Comparison of ENCODE assay signal across 9 cellular contexts in the genomic region with DNA sequence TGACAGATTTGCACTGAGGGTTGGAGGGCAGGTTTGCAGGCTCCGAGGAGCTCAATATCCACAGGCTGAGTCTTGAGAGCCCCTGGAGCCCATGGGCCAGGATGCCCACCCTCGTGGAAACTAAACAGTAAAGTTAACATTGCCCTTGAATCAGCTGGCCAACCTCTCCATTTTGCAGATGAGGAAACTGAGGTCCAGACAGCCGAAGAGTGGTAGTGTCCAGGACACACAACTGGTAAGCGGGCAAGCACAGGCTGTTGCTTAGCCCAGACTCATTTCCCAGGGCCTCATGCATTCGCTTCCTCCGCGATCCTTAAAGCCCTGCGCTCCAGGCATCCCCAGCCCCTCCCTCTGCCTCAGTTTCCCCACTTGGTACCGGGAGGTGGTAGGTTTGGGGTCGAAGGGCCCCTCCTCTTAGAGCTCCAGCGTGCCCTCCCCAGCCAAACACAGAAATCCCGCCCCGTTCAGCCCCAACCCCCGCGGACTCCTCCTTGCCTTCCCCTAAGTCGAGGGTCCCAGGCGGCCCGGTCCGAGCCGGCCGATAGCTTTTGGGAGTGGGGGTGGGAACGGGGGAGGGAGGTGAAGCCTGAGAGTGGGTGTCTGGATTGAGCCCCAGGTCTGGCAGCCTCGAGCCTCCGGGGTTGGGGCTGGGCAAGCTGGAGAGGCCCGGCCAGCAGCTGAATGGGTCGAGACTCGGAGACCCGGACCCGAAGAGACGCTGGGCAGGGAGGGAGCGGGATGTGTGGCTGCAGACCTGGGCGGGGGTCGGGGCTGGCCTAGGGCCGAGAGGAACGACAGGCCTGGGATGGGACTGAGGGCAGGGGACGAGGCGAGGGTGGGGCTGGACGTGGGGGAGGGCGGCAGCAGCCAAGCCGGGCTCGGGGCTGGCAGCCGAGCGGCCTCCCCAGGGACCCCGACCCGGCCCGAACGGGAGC. TPM values are rescaled to one million over a fixed set of nuclear protein-coding genes. Genes with fewer than 3 reads are reported as not detected.
DNase-seq lines count a peak whose midpoint lies in the region; ATAC-seq, FAIRE-seq and TF ChIP-seq lines count a peak whose summit lies in the region.
"Had no signal": no experiment of that assay in that cellular context is flagged by ENCODE, and none has a peak within 500 bp of the region (broad histone marks: within the 10 kb centered on the region; RNA-seq: fewer than 3 reads in every experiment).

No MANE protein-coding gene starts in this region.

- CTCF ChIA-PET in endothelial cell of umbilical vein (lab: Charles Lee): interaction anchor here (1.0 to 1.4 kb wide), 2 partner anchors 9 to 21 kb away, joined by 3 read pairs; no protein-coding TSS in a partner anchor

- no TSS peak for BruUV-seq in endothelial cell of umbilical vein (replicated peaks; lab: Mats Ljungman, UMichigan)

- dilution Hi-C loops in endothelial cell of umbilical vein (cut with MboI; ENCODE audit: extremely low pct_ligation_motif_present, low sequenced_read_pairs): no loop called here

- no peak for DNase-seq in cardiac muscle cell (ENCODE audit: low read depth in 1 of 2, low spot score in 1 of 2)
- no peak for DNase-seq in Right ventricle myocardium inferior (ENCODE audit: missing footprints)
- no peak for DNase-seq in endothelial cell of umbilical vein (ENCODE audit: low read depth, low spot score)
- DNase-seq in naive thymus-derived CD8-positive, alpha-beta T cell: no peak
- no peak for DNase-seq in aorta
- no peak for DNase-seq in mesenteric fat pad (ENCODE audit: low spot score)
- no peak for DNase-seq in DMS153 (lab: John Stamatoyannopoulos, UW)
- DNase-seq: NCI-H446 treated with DMSO at 0.1 percent for 48 hours had no signal

- H3K27me3 ChIP-seq in cardiac muscle cell (no peaks in the 10 kb centered on the region), endothelial cell of umbilical vein (ENCODE audit: control insufficient read depth in 2 of 2, insufficient read depth in 2 of 2, low read length in 2 of 2) (peaks cover 31 to 44% of the 10 kb centered on the region in 2 experiments), aorta (ENCODE audit: control insufficient read depth in 1 of 2, insufficient read depth in 2 of 2, low read length in 1 of 2) (no peaks in the 10 kb centered on the region)

- no peak for FAIRE-seq in endothelial cell of umbilical vein (lab: Jason Lieb, UNC)

- ATAC-seq in Right ventricle myocardium inferior: no peak
- ATAC-seq in naive thymus-derived CD8-positive, alpha-beta T cell: peak in 1 of 2 donors; percentile 13
- peak; percentile 20 for ATAC-seq in aorta (ENCODE audit: low FRiP score)
- ATAC-seq in GM21723 (IDR thresholded peaks at IDR 0.05; ENCODE audit: unreplicated experiment): no peak

- H3K27me3 Mint-ChIP-seq in naive thymus-derived CD8-positive, alpha-beta T cell: peaks cover 17 to 56% (median 33%) of the 10 kb centered on the region in 5 donors

- H3K27ac ChIP-seq in cardiac muscle cell (peak overlapping the region; percentile 79), endothelial cell of umbilical vein (ENCODE audit: insufficient read depth, low read depth, low read length) (no peak overlapping the region), aorta (ENCODE audit: low read depth in 1 of 2, low read length in 2 of 2) (no peak overlapping the region)

- H3K4me3 Mint-ChIP-seq in naive thymus-derived CD8-positive, alpha-beta T cell: peak overlapping the region; percentile 37 to 72 (median 66)

- TF ChIP-seq CTCF in cardiac muscle cell (IDR thresholded peaks at IDR 0.05; ENCODE audit: low read depth, low read length) (no peak), endothelial cell of umbilical vein (IDR thresholded peaks at IDR 0.05; ENCODE audit: extremely low read depth in 1 of 2, insufficient read depth in 1 of 2, low read depth in 1 of 2, low read length in 2 of 2) (no peak)

- H3K79me2 ChIP-seq in endothelial cell of umbilical vein (ENCODE audit: control insufficient read depth, insufficient read depth, low read length): no peaks in the 10 kb centered on the region

- H3K9me3 ChIP-seq in cardiac muscle cell (ENCODE audit: low read depth): no peaks in the 10 kb centered on the region
- no peaks in the 10 kb centered on the region for H3K9me3 ChIP-seq in endothelial cell of umbilical vein (replicated peaks; ENCODE audit: control insufficient read depth, insufficient read depth, low read length)
- H3K9me3 ChIP-seq in aorta (ENCODE audit: control insufficient read depth, low read length): no peaks in the 10 kb centered on the region

- POLR2A ChIA-PET in endothelial cell of umbilical vein (lab: Charles Lee): no interaction called here
- POLR2A ChIA-PET in naive thymus-derived CD8-positive, alpha-beta T cell (lab: Charles Lee): interaction anchor here (1.1 kb wide), 1 partner anchor 13 kb away, joined by 4 read pairs; no protein-coding TSS in a partner anchor

- no peak overlapping the region for H2AFZ ChIP-seq in endothelial cell of umbilical vein (ENCODE audit: low read depth, low read length)

- H3K9me1 ChIP-seq in endothelial cell of umbilical vein (replicated peaks; ENCODE audit: control insufficient read depth, extremely low read depth, insufficient read depth, low read length): no peaks in the 10 kb centered on the region

- 35 to 40% methylated on average over 37 to 47 of the region's 47 CpGs for WGBS in aorta, 2 donors

- H3K9ac ChIP-seq in endothelial cell of umbilical vein (replicated peaks; ENCODE audit: extremely low read depth, insufficient read depth, low read length): no peak overlapping the region

- H3K9me3 Mint-ChIP-seq in naive thymus-derived CD8-positive, alpha-beta T cell: no peaks in the 10 kb centered on the region

- H4K20me1 ChIP-seq in endothelial cell of umbilical vein (replicated peaks; ENCODE audit: control insufficient read depth, extremely low read depth, insufficient read depth, low read length): no peaks in the 10 kb centered on the region

- H3K36me3 ChIP-seq in cardiac muscle cell (no peaks in the 10 kb centered on the region), endothelial cell of umbilical vein (ENCODE audit: control insufficient read depth in 2 of 2, extremely low read depth in 1 of 2, insufficient read depth in 2 of 2, low read length in 2 of 2) (no peaks in the 10 kb centered on the region), aorta (ENCODE audit: control insufficient read depth in 1 of 2, insufficient read depth in 2 of 2, low read length in 1 of 2) (no peaks in the 10 kb centered on the region)

- no peak for TF ChIP-seq POLR2A in endothelial cell of umbilical vein (IDR thresholded peaks at IDR 0.05; ENCODE audit: low read depth, low read length)

- H3K4me3 ChIP-seq in cardiac muscle cell (peak overlapping the region; percentile 51), endothelial cell of umbilical vein (replicated peaks in 1 of 3; ENCODE audit: insufficient read depth in 1 of 3, low read depth in 1 of 3, low read length in 3 of 3) (no peak overlapping the region), aorta (ENCODE audit: low read length in 2 of 2) (peak overlapping the region; percentile 57 to 66)

- H3K36me3 Mint-ChIP-seq in naive thymus-derived CD8-positive, alpha-beta T cell: no peaks in the 10 kb centered on the region

- no peak overlapping the region for H3K4me2 ChIP-seq in endothelial cell of umbilical vein (ENCODE audit: insufficient read depth, low read length)

- H3K27ac Mint-ChIP-seq in naive thymus-derived CD8-positive, alpha-beta T cell: no peak overlapping the region

- H3K4me1 ChIP-seq in cardiac muscle cell (ENCODE audit: low read depth): peaks cover 54% of the 10 kb centered on the region
- no peaks in the 10 kb centered on the region for H3K4me1 ChIP-seq in endothelial cell of umbilical vein (ENCODE audit: control insufficient read depth, extremely low read depth, insufficient read depth, low read length)
- H3K4me1 ChIP-seq in aorta (ENCODE audit: control insufficient read depth in 1 of 2, insufficient read depth in 2 of 2, low read length in 2 of 2): no peaks in the 10 kb centered on the region

- H3K4me1 Mint-ChIP-seq in naive thymus-derived CD8-positive, alpha-beta T cell: peaks cover 0 to 25% (median 7%) of the 10 kb centered on the region in 4 donors

- intact Hi-C loops in Right ventricle myocardium inferior (cut with DNase I) (no loop called here), endothelial cell of umbilical vein (cut with micrococcal nuclease) (loop anchor here (2.0 kb wide), 1 partner anchor 14 kb away; no protein-coding TSS in a partner anchor), aorta (cut with DNase I) (no loop called here)

RNA-seq across cellular contexts. Expression of a gene that starts 3.6 kb away (rescaled TPM):
- total RNA-seq in cardiac muscle cell (101 and 121 TPM in 2 replicates), Right ventricle myocardium inferior (12.7 TPM), endothelial cell of umbilical vein (0.46 and 0.65 TPM in 2 replicates), aorta (1 to 10 TPM; 6.6 to 6.7 TPM), mesenteric fat pad (16.3 TPM)
- polyA plus RNA-seq in cardiac muscle cell (112 and 164 TPM in 2 replicates), endothelial cell of umbilical vein (0.08 TPM in 1 of 2 replicates, not detected in the other), aorta (10 to 100 TPM in 1 of 2 donors, 1 to 10 TPM in 1; 8.4 to 38.6 TPM)
- polyA plus RNA-seq in endothelial cell of umbilical vein (2011; cell fraction: cytosol; rRNA removed): 0.14 and 0.25 TPM in 2 replicates
- 0.15 and 0.30 TPM in 2 replicates for polyA plus RNA-seq in endothelial cell of umbilical vein (2011; cell fraction: nucleus; rRNA removed)
- polyA plus RNA-seq in endothelial cell of umbilical vein (2012): 0.17 TPM in 1 of 2 replicates, not detected in the other
- polyA minus RNA-seq in endothelial cell of umbilical vein: not detected in 2 replicates
- not detected for polyA minus RNA-seq in endothelial cell of umbilical vein (2011; cell fraction: cytosol; rRNA and poly(A)+ RNA removed)
- polyA minus RNA-seq in endothelial cell of umbilical vein (2011; cell fraction: nucleus; rRNA and poly(A)+ RNA removed): not detected in 2 replicates
- total RNA-seq in naive thymus-derived CD8-positive, alpha-beta T cell: not detected
- not detected for polyA plus RNA-seq in naive thymus-derived CD8-positive, alpha-beta T cell

RNA-seq across cellular contexts. Expression of a gene that starts 17.9 kb away (rescaled TPM):
- total RNA-seq in cardiac muscle cell (2,390 and 3,091 TPM in 2 replicates), Right ventricle myocardium inferior (11,437 TPM), endothelial cell of umbilical vein (not detected in 2 replicates), aorta (1 to 10 TPM; 1.8 to 3.0 TPM), mesenteric fat pad (2.6 TPM)
- polyA plus RNA-seq in cardiac muscle cell (2,590 and 3,027 TPM in 2 replicates), endothelial cell of umbilical vein (not detected in 2 replicates), aorta (10 to 100 TPM in 1 of 2 donors, 1 to 10 TPM in 1; 2.6 to 14.3 TPM)
- polyA plus RNA-seq in endothelial cell of umbilical vein (2011; cell fraction: cytosol; rRNA removed): not detected in 2 replicates
- not detected in 2 replicates for polyA plus RNA-seq in endothelial cell of umbilical vein (2011; cell fraction: nucleus; rRNA removed)
- polyA plus RNA-seq in endothelial cell of umbilical vein (2012): not detected in 2 replicates
- polyA minus RNA-seq in endothelial cell of umbilical vein: not detected in 2 replicates
- not detected for polyA minus RNA-seq in endothelial cell of umbilical vein (2011; cell fraction: cytosol; rRNA and poly(A)+ RNA removed)
- not detected in 2 replicates for polyA minus RNA-seq in endothelial cell of umbilical vein (2011; cell fraction: nucleus; rRNA and poly(A)+ RNA removed)
- total RNA-seq in naive thymus-derived CD8-positive, alpha-beta T cell: not detected
- polyA plus RNA-seq in naive thymus-derived CD8-positive, alpha-beta T cell: not detected

Comparison
In these comparisons a context has a peak if more than half of its experiments do, and no peak if none do; other contexts are left out.
1. H3K4me3 ChIP-seq: peak in cardiac muscle cell (single experiment) and aorta (2 of 2); none in endothelial cell of umbilical vein (0 of 3).
2. RNA of a gene that starts 17.9 kb away (total RNA-seq): 11,437 TPM in Right ventricle myocardium inferior (single experiment) and 2,390 to 3,091 TPM in cardiac muscle cell; 1.8 to 3.0 TPM in aorta, 2.6 TPM in mesenteric fat pad (single experiment), not detected in endothelial cell of umbilical vein and not detected in naive thymus-derived CD8-positive, alpha-beta T cell; every median in the first group is over 100 times any median in the second.